In the genomic region with DNA sequence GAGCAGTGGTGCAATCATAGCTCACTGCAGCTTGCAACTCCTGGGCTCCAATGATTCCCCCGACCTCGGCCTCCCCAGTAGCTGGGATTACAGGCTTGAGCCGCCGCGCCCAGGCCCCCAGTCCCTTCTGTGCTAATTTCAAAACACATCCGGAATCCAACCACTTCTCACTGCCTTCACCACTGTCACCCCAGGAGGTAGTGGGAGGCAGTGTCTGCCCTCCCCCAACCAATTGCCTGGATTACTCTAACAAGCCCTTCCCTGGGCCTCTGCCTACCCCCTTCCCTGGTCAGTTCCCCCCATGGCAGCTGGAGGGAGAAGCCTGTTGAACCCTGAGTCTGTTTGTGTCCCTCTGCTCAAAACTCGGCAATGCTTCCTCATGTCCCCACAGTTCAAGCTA, we compare ENCODE assay signal across 13 cellular contexts. TPM values are rescaled to one million over a fixed set of nuclear protein-coding genes. Genes with fewer than 3 reads are reported as not detected.
A peak's percentile ranks its signal among the peaks of the same experiment; 100 is the strongest.
DNase-seq lines count a peak whose midpoint lies in the region; ATAC-seq and TF ChIP-seq lines count a peak whose summit lies in the region.
"Had no signal": no experiment of that assay in that cellular context is flagged by ENCODE, and none has a peak within 500 bp of the region (broad histone marks: within the 10 kb centered on the region; RNA-seq: fewer than 3 reads in every experiment).

No MANE protein-coding gene starts in this region.

- H3K9me3 ChIP-seq in CD8-positive, alpha-beta T cell (ENCODE audit: low read length), result no peaks in the 10 kb centered on the region
- H3K9me3 ChIP-seq: pancreas had no signal

- CTCF ChIA-PET in CD8-positive, alpha-beta T cell (lab: Charles Lee), result interaction anchor here (2.8 to 29.8 kb wide), 2 partner anchors 13 to 76 kb away, joined by 9 to 362 read pairs; partner anchors contain the start of gene MYO1F

- H3K4me1 ChIP-seq in CD8-positive, alpha-beta T cell (ENCODE audit: insufficient read depth, low read length), result peaks cover 25% of the 10 kb centered on the region
- H3K4me1 ChIP-seq: pancreas had no signal

- ATAC-seq in CD8-positive, alpha-beta T cell, result no peak
- ATAC-seq in effector memory CD8-positive, alpha-beta T cell (replicated peaks), result no peak

- H3K27ac ChIP-seq in CD8-positive, alpha-beta T cell (ENCODE audit: low read depth, low read length), result no peak overlapping the region
- H3K27ac ChIP-seq: pancreas had no signal

- H3K27me3 ChIP-seq in CD8-positive, alpha-beta T cell (ENCODE audit: insufficient read depth, low read length), result no peaks in the 10 kb centered on the region
- H3K27me3 ChIP-seq: pancreas had no signal

- TF ChIP-seq CTCF in CD8-positive, alpha-beta T cell (IDR thresholded peaks at IDR 0.05), result no peak
- TF ChIP-seq CTCF in NB4 (IDR thresholded peaks at IDR 0.05; ENCODE audit: low read depth, low read length) (peak; percentile 25), nephron progenitor cell (IDR thresholded peaks at IDR 0.05) (no peak)

- H3K27ac Mint-ChIP-seq in CD8-positive, alpha-beta T cell, result peak overlapping the region; percentile 50
- peak overlapping the region; percentile 90 for H3K27ac Mint-ChIP-seq in dendritic cell treated with granulocyte-macrophage colony-stimulating factor and Interleukin-4, amounts not matched to agents 40 ng/mL and 50 ng/mL, for 4 days
- peak overlapping the region; percentile 87 for H3K27ac Mint-ChIP-seq in nephron progenitor cell
- peak overlapping the region in 1 of 2 donors; percentile 57 for H3K27ac Mint-ChIP-seq in effector memory CD8-positive, alpha-beta T cell

- H3K36me3 Mint-ChIP-seq in CD8-positive, alpha-beta T cell, result no peaks in the 10 kb centered on the region
- H3K36me3 Mint-ChIP-seq in dendritic cell treated with granulocyte-macrophage colony-stimulating factor and Interleukin-4, amounts not matched to agents 40 ng/mL and 50 ng/mL, for 4 days (ENCODE audit: low read depth), result peaks cover 46% of the 10 kb centered on the region
- H3K36me3 Mint-ChIP-seq in nephron progenitor cell (ENCODE audit: low read depth), result no peaks in the 10 kb centered on the region
- H3K36me3 Mint-ChIP-seq in effector memory CD8-positive, alpha-beta T cell (ENCODE audit: insufficient read depth), result peaks cover 11% of the 10 kb centered on the region

- no peak overlapping the region for H3K4me3 ChIP-seq in CD8-positive, alpha-beta T cell (ENCODE audit: low read depth, low read length)
- no peak overlapping the region for H3K4me3 ChIP-seq in NB4 (ENCODE audit: low read depth, low read length)
- H3K4me3 ChIP-seq: pancreas had no signal

- DNase-seq in CD8-positive, alpha-beta T cell, result no peak
- DNase-seq in NB4 (ENCODE audit: low read depth) (peak; percentile 100), nephron progenitor cell (no peak), erythroblast (lab: John Stamatoyannopoulos, UW) (no peak), NCI-H1694 treated with DMSO at 0.1 percent for 48 hours (lab: John Stamatoyannopoulos, UW) (no peak), COLO668 (lab: John Stamatoyannopoulos, UW; ENCODE audit: unreplicated experiment) (no peak)
- no peak for DNase-seq in effector memory CD8-positive, alpha-beta T cell
- DNase-seq: activated T-cell treated with anti-CD3 and anti-CD28 coated beads for 4 hours; aorta; effector CD8-positive, alpha-beta T cell; left cardiac atrium; pancreas had no signal

- TF ChIP-seq POLR2A in NB4 (IDR thresholded peaks at IDR 0.05; ENCODE audit: extremely low read depth, insufficient read length) (no peak), erythroblast (IDR thresholded peaks at IDR 0.05; ENCODE audit: low read length) (no peak)

- no peaks in the 10 kb centered on the region for H3K36me3 ChIP-seq in CD8-positive, alpha-beta T cell (ENCODE audit: insufficient read depth, low read length)
- H3K36me3 ChIP-seq: pancreas had no signal

- intact Hi-C loops in CD8-positive, alpha-beta T cell (cut with DNase I, micrococcal nuclease), result no loop called here
- intact Hi-C loops in dendritic cell treated with granulocyte-macrophage colony-stimulating factor and Interleukin-4, amounts not matched to agents 40 ng/mL and 50 ng/mL, for 4 days (cut with micrococcal nuclease), result loop anchor here (10.0 kb wide), 2 partner anchors 85 to 145 kb away; partner anchors contain the start of gene MARCHF2

- no peaks in the 10 kb centered on the region for H3K27me3 Mint-ChIP-seq in CD8-positive, alpha-beta T cell (ENCODE audit: low read depth)
- no peaks in the 10 kb centered on the region for H3K27me3 Mint-ChIP-seq in dendritic cell treated with granulocyte-macrophage colony-stimulating factor and Interleukin-4, amounts not matched to agents 40 ng/mL and 50 ng/mL, for 4 days
- no peaks in the 10 kb centered on the region for H3K27me3 Mint-ChIP-seq in nephron progenitor cell (ENCODE audit: low read depth, poor library complexity)
- H3K27me3 Mint-ChIP-seq in effector memory CD8-positive, alpha-beta T cell, result no peaks in the 10 kb centered on the region

- no peaks in the 10 kb centered on the region for H3K9me3 Mint-ChIP-seq in CD8-positive, alpha-beta T cell
- no peaks in the 10 kb centered on the region for H3K9me3 Mint-ChIP-seq in dendritic cell treated with granulocyte-macrophage colony-stimulating factor and Interleukin-4, amounts not matched to agents 40 ng/mL and 50 ng/mL, for 4 days
- no peaks in the 10 kb centered on the region for H3K9me3 Mint-ChIP-seq in nephron progenitor cell
- H3K9me3 Mint-ChIP-seq in effector memory CD8-positive, alpha-beta T cell, result no peaks in the 10 kb centered on the region

- H3K4me1 Mint-ChIP-seq in CD8-positive, alpha-beta T cell (ENCODE audit: low read depth), result peaks cover 25% of the 10 kb centered on the region
- peaks cover 91% of the 10 kb centered on the region for H3K4me1 Mint-ChIP-seq in dendritic cell treated with granulocyte-macrophage colony-stimulating factor and Interleukin-4, amounts not matched to agents 40 ng/mL and 50 ng/mL, for 4 days (ENCODE audit: low read depth)
- H3K4me1 Mint-ChIP-seq in nephron progenitor cell, result peaks cover 39% of the 10 kb centered on the region
- H3K4me1 Mint-ChIP-seq in effector memory CD8-positive, alpha-beta T cell (ENCODE audit: low read depth in 2 of 2), result peaks cover 2 to 14% of the 10 kb centered on the region in 2 donors

- peak overlapping the region; percentile 54 for H3K4me3 Mint-ChIP-seq in CD8-positive, alpha-beta T cell
- H3K4me3 Mint-ChIP-seq in dendritic cell treated with granulocyte-macrophage colony-stimulating factor and Interleukin-4, amounts not matched to agents 40 ng/mL and 50 ng/mL, for 4 days, result peak overlapping the region; percentile 74
- H3K4me3 Mint-ChIP-seq in nephron progenitor cell, result peak overlapping the region; percentile 54
- no peak overlapping the region for H3K4me3 Mint-ChIP-seq in effector memory CD8-positive, alpha-beta T cell

- POLR2A ChIA-PET in CD8-positive, alpha-beta T cell (lab: Charles Lee), result interaction anchor here (0.6 to 1.1 kb wide), 2 partner anchors 13 to 23 kb away, joined by 3 read pairs; no protein-coding TSS in a partner anchor

RNA-seq across cellular contexts. Expression of gene PRAM1, which starts 2.3 kb away (rescaled TPM):
- 1 to 10 TPM; 1.8 to 1.9 TPM for total RNA-seq in CD8-positive, alpha-beta T cell

RNA-seq across cellular contexts. Expression of gene ZNF414, which starts 13.8 kb away (rescaled TPM):
- 10 to 100 TPM; 26.3 to 33.1 TPM for total RNA-seq in CD8-positive, alpha-beta T cell

RNA-seq across cellular contexts. Expression of gene HNRNPM, which starts 55.4 kb away (rescaled TPM):
- 100 to 1,000 TPM; 268 to 278 TPM for total RNA-seq in CD8-positive, alpha-beta T cell

Comparison
In these comparisons a context has a peak if more than half of its experiments do, and no peak if none do; other contexts are left out.
1. H3K4me3 Mint-ChIP-seq: peak in CD8-positive, alpha-beta T cell (single experiment), dendritic cell treated with granulocyte-macrophage colony-stimulating factor and Interleukin-4, amounts not matched to agents 40 ng/mL and 50 ng/mL, for 4 days (single experiment) and nephron progenitor cell (single experiment); none in effector memory CD8-positive, alpha-beta T cell (0 of 2).